ENCODE assay signal across 13 cellular contexts in the genomic region with DNA sequence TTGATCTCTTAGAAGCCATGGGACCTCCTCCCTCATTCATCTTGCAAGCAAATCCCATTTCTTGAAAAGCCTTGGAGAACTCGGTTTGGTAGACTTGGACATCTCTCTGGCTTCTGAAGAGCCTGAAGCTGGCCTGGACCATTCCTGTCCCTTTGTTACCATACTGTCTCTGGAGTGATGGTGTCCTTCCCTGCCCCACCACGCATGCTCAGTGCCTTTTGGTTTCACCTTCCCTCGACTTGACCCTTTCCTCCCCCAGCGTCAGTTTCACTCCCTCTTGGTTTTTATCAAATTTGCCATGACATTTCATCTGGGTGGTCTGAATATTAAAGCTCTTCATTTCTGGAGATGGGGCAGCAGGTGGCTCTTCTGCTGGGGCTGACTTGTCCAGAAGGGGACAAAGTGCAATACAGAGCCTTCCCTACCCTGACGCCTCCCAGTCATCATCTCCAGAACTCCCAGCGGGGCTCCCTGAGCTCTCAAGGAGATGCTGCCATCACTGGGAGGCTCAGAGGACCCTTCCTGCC. TPM values are rescaled to one million over a fixed set of nuclear protein-coding genes. Genes with fewer than 3 reads are reported as not detected.
DNase-seq lines count a peak whose midpoint lies in the region; ATAC-seq, FAIRE-seq and TF ChIP-seq lines count a peak whose summit lies in the region.
"Had no signal": no experiment of that assay in that cellular context is flagged by ENCODE, and none has a peak within 500 bp of the region (broad histone marks: within the 10 kb centered on the region; RNA-seq: fewer than 3 reads in every experiment).

No MANE protein-coding gene starts in this region.

- 94% methylated on average over 6 of the region's 6 CpGs; no CpG with 5 or more reads in 1 of the 2 experiments for WGBS in H1 (ENCODE audit: extremely low coverage in 1 of 2, insufficient coverage in 1 of 2, insufficient read length in 1 of 2, insufficient replicate concordance in 2 of 2, low coverage in 1 of 2, low lambda C conversion rate in 2 of 2, missing lambda C conversion rate in 1 of 2), 2 experiments
- WGBS in sigmoid colon, 2 donors: 60 to 79% methylated on average over 6 of the region's 6 CpGs
- WGBS in GM23248 (ENCODE audit: low coverage in 1 of 2, low lambda C conversion rate in 2 of 2, missing lambda C conversion rate in 2 of 2), 2 experiments: 88 to 91% methylated on average over 6 of the region's 6 CpGs

- ATAC-seq in GM18873 (IDR thresholded peaks at IDR 0.05; ENCODE audit: low FRiP score, unreplicated experiment): no peak

- TF ChIP-seq CTCF in H1 (IDR thresholded peaks at IDR 0.05; ENCODE audit: control extremely low read depth in 1 of 3, insufficient read depth in 1 of 3, low read depth in 1 of 3, low read length in 3 of 3) (no peak), sigmoid colon (IDR thresholded peaks at IDR 0.05) (no peak)

- H3K4ac ChIP-seq in H1 (replicated peaks; ENCODE audit: insufficient read length, low read depth, low read length): no peak overlapping the region

- no peak for DNase-seq in activated CD4-positive, alpha-beta T cell treated with anti-CD3 and anti-CD28 coated beads, Interleukin-2, amount 10 ng/mL, durations not matched to agents 24 days and 14 days
- DNase-seq in activated CD4-positive, alpha-beta T cell treated with anti-CD3 and anti-CD28 coated beads, Interleukin-2, amount 50 U/mL, for 48 hours: no peak
- DNase-seq in NCI-H69 (lab: John Stamatoyannopoulos, UW): peak; percentile 13
- DNase-seq in H1 (ENCODE audit: low read depth in 1 of 2, low spot score in 2 of 2): no peak
- DNase-seq in sigmoid colon: no peak
- DNase-seq in AML-193 (lab: John Stamatoyannopoulos, UW): no peak
- no peak for DNase-seq in GM23248
- DNase-seq: activated gamma-delta T cell treated with Interleukin-2 at 50 U/mL for 16 hours; effector memory CD4-positive, alpha-beta T cell; NCI-H446 treated with DMSO at 0.1 percent for 48 hours had no signal

- H2AFZ ChIP-seq in H1 (ENCODE audit: low read length): no peak overlapping the region
- no peak overlapping the region for H2AFZ ChIP-seq in GM23248

- no peaks in the 10 kb centered on the region for H3K9me2 ChIP-seq in GM23248 (ENCODE audit: insufficient read depth)

- no peaks in the 10 kb centered on the region for H3K79me2 ChIP-seq in H1 (ENCODE audit: control insufficient read depth in 1 of 2, insufficient read depth in 2 of 2, low read length in 2 of 2)
- peaks cover 97% of the 10 kb centered on the region for H3K79me2 ChIP-seq in GM23248 (ENCODE audit: insufficient read depth)

- peaks cover 83% of the 10 kb centered on the region for H3K36me3 Mint-ChIP-seq in activated CD4-positive, alpha-beta T cell treated with anti-CD3 and anti-CD28 coated beads, Interleukin-2, amount 10 ng/mL, durations not matched to agents 24 days and 14 days (ENCODE audit: low read depth)

- no peak overlapping the region for H4K91ac ChIP-seq in H1 (replicated peaks; ENCODE audit: insufficient read length, low read length)

- no peaks in the 10 kb centered on the region for H3K27me3 Mint-ChIP-seq in activated CD4-positive, alpha-beta T cell treated with anti-CD3 and anti-CD28 coated beads, Interleukin-2, amount 10 ng/mL, durations not matched to agents 24 days and 14 days
- H3K27me3 Mint-ChIP-seq: progenitor cell of endocrine pancreas had no signal

- intact Hi-C loops in activated CD4-positive, alpha-beta T cell treated with anti-CD3 and anti-CD28 coated beads, Interleukin-2, amount 10 ng/mL, durations not matched to agents 24 days and 14 days (cut with micrococcal nuclease): loop anchor here (5.0 kb wide), 1 partner anchor 660 kb away; no protein-coding TSS in a partner anchor
- intact Hi-C loops in sigmoid colon (cut with DNase I): no loop called here

- POLR2A ChIA-PET in H1 (lab: Charles Lee; ENCODE audit: partially characterized antibody): interaction anchor here (0.9 to 1.5 kb wide), 2 partner anchors 12 to 13 kb away, joined by 4 read pairs; no protein-coding TSS in a partner anchor

- TF ChIP-seq EP300 in H1 (IDR thresholded peaks at IDR 0.05; ENCODE audit: borderline replicate concordance in 1 of 2, low read depth in 2 of 2, low read length in 2 of 2): no peak
- TF ChIP-seq EP300 in sigmoid colon (IDR thresholded peaks at IDR 0.05): no peak

- H2BK5ac ChIP-seq in H1 (ENCODE audit: low read depth, low read length): no peak overlapping the region

- no peaks in the 10 kb centered on the region for H3K9me3 Mint-ChIP-seq in activated CD4-positive, alpha-beta T cell treated with anti-CD3 and anti-CD28 coated beads, Interleukin-2, amount 10 ng/mL, durations not matched to agents 24 days and 14 days

- no peaks in the 10 kb centered on the region for H3K9me3 ChIP-seq in H1 (ENCODE audit: insufficient read depth in 2 of 2, low read depth in 1 of 2, low read length in 1 of 2)
- no peaks in the 10 kb centered on the region for H3K9me3 ChIP-seq in sigmoid colon
- H3K9me3 ChIP-seq in GM23248 (ENCODE audit: low read depth): no peaks in the 10 kb centered on the region

- no peak overlapping the region for H3K4me3 Mint-ChIP-seq in activated CD4-positive, alpha-beta T cell treated with anti-CD3 and anti-CD28 coated beads, Interleukin-2, amount 10 ng/mL, durations not matched to agents 24 days and 14 days

- peaks cover 0 to 6% (median 0%) of the 10 kb centered on the region in 4 experiments; a peak in 1 of 8 replicates for H3K36me3 ChIP-seq in H1 (ENCODE audit: control insufficient read depth in 2 of 4, insufficient read depth in 4 of 4, low read length in 3 of 4)
- H3K36me3 ChIP-seq in sigmoid colon: peaks cover 66 to 97% (median 71%) of the 10 kb centered on the region in 4 donors
- H3K36me3 ChIP-seq in GM23248 (ENCODE audit: low read depth): peaks cover 81% of the 10 kb centered on the region

- H2AK5ac ChIP-seq in H1 (ENCODE audit: low read depth, low read length): no peak overlapping the region

- H3K4me2 ChIP-seq in H1 (ENCODE audit: insufficient read depth in 1 of 2, low read depth in 2 of 2, low read length in 2 of 2) (no peak overlapping the region), GM23248 (ENCODE audit: unreplicated experiment) (no peak overlapping the region)

- no peaks in the 10 kb centered on the region for H3K23me2 ChIP-seq in H1 (ENCODE audit: low read depth, low read length)

- in situ Hi-C loops in GM23248 (cut with MboI): no loop called here

- H2BK15ac ChIP-seq in H1 (ENCODE audit: low read length): 0 out of 2 replicates have a peak overlapping the region, but pooled peaks have one; percentile 18

- no peak overlapping the region for H3K9ac ChIP-seq in H1 (replicated peaks in 1 of 4; ENCODE audit: extremely low read depth in 1 of 4, low read depth in 3 of 4, low read length in 3 of 4)
- no peak overlapping the region for H3K9ac ChIP-seq in GM23248

- no peak overlapping the region for H2BK20ac ChIP-seq in H1 (ENCODE audit: low read length)

- no peak for TF ChIP-seq RAD21 in H1 (IDR thresholded peaks at IDR 0.05 in 1 of 2, conservative IDR thresholded peaks at IDR 0.05 in 1 of 2; ENCODE audit: low read depth in 2 of 2, low read length in 2 of 2)

- no peak overlapping the region for H4K8ac ChIP-seq in H1 (ENCODE audit: extremely low read depth, insufficient read depth, low read length)

- H4K5ac ChIP-seq in H1 (ENCODE audit: insufficient read length, low read depth, low read length): no peak overlapping the region

- H3K4me3 ChIP-seq in H1 (ENCODE audit: extremely low read depth in 1 of 4, insufficient read depth in 2 of 4, low read depth in 3 of 4, low read length in 4 of 4): no peak overlapping the region
- no peak overlapping the region for H3K4me3 ChIP-seq in sigmoid colon
- no peak overlapping the region for H3K4me3 ChIP-seq in GM23248

- no peak overlapping the region for H3K56ac ChIP-seq in H1 (replicated peaks; ENCODE audit: insufficient read length, low read depth, low read length)

- H3K27ac ChIP-seq in H1 (ENCODE audit: low read depth, low read length): no peak overlapping the region
- peak overlapping the region in 3 of 4 donors; percentile 61 to 67 (median 62) for H3K27ac ChIP-seq in sigmoid colon
- H3K27ac ChIP-seq in GM23248: no peak overlapping the region

- H3K4me1 ChIP-seq in H1 (replicated peaks in 1 of 4; ENCODE audit: control insufficient read depth in 3 of 4, insufficient read depth in 4 of 4, low read length in 3 of 4): peaks cover 0 to 12% (median 7%) of the 10 kb centered on the region in 4 experiments; a peak in 6 of 7 replicates
- peaks cover 0 to 59% (median 43%) of the 10 kb centered on the region in 4 donors for H3K4me1 ChIP-seq in sigmoid colon
- no peaks in the 10 kb centered on the region for H3K4me1 ChIP-seq in GM23248 (ENCODE audit: insufficient read depth)

- H3K18ac ChIP-seq in H1 (ENCODE audit: extremely low read depth, low read length): no peak overlapping the region

- H4K20me1 ChIP-seq in H1 (replicated peaks in 1 of 2; ENCODE audit: control insufficient read depth in 1 of 2, insufficient read depth in 2 of 2, low read length in 2 of 2) (peaks cover 0 to 2% of the 10 kb centered on the region in 2 experiments), GM23248 (ENCODE audit: insufficient read depth) (no peaks in the 10 kb centered on the region; the same call in 1 of the 2 replicates)

- TF ChIP-seq POLR2A in H1 (IDR thresholded peaks at IDR 0.05; ENCODE audit: control extremely low read depth in 1 of 2, low read depth in 2 of 2, low read length in 2 of 2) (no peak), sigmoid colon (IDR thresholded peaks at IDR 0.05) (no peak)

- H3F3A ChIP-seq in GM23248 (ENCODE audit: insufficient read depth): peaks cover 66% of the 10 kb centered on the region

- H2BK12ac ChIP-seq in H1 (ENCODE audit: low read depth, low read length): no peak overlapping the region

- no peak for FAIRE-seq in H1 (lab: Jason Lieb, UNC)
- FAIRE-seq: H54 had no signal

- H2BK120ac ChIP-seq in H1 (replicated peaks; ENCODE audit: low read depth, low read length): no peak overlapping the region

- no peaks in the 10 kb centered on the region; a peak in 1 of 7 replicates for H3K27me3 ChIP-seq in H1 (replicated peaks in 1 of 4; ENCODE audit: control insufficient read depth in 3 of 4, extremely low read depth in 1 of 4, insufficient read depth in 3 of 4, low read length in 3 of 4)
- H3K27me3 ChIP-seq in sigmoid colon: no peaks in the 10 kb centered on the region
- H3K27me3 ChIP-seq in GM23248 (replicated peaks; ENCODE audit: insufficient read depth): no peaks in the 10 kb centered on the region

- H3K14ac ChIP-seq in H1 (ENCODE audit: insufficient read length): no peak overlapping the region

- CTCF ChIA-PET in H1 (lab: Charles Lee; ENCODE audit: partially characterized antibody): interaction anchor here (0.7 to 4.2 kb wide), 10 partner anchors 11 to 730 kb away, joined by 3 to 28 read pairs (median 4); no protein-coding TSS in a partner anchor

- no peaks in the 10 kb centered on the region for H3K79me1 ChIP-seq in H1 (ENCODE audit: low read depth, low read length)

- H3K27ac Mint-ChIP-seq in activated CD4-positive, alpha-beta T cell treated with anti-CD3 and anti-CD28 coated beads, Interleukin-2, amount 10 ng/mL, durations not matched to agents 24 days and 14 days: peak overlapping the region; percentile 41
- H3K27ac Mint-ChIP-seq: progenitor cell of endocrine pancreas had no signal

- no peak overlapping the region for H3K23ac ChIP-seq in H1 (ENCODE audit: insufficient read length)

- H3K4me1 Mint-ChIP-seq in activated CD4-positive, alpha-beta T cell treated with anti-CD3 and anti-CD28 coated beads, Interleukin-2, amount 10 ng/mL, durations not matched to agents 24 days and 14 days: peaks cover 57% of the 10 kb centered on the region

RNA-seq across cellular contexts. Expression of a gene that starts 20.0 kb away (rescaled TPM):
- total RNA-seq in activated CD4-positive, alpha-beta T cell treated with anti-CD3 and anti-CD28 coated beads, Interleukin-2, amount 10 ng/mL, durations not matched to agents 24 days and 14 days: 73.2 and 80.6 TPM in 2 replicates
- total RNA-seq in H1 (2021; fragmentation: NEBNext Ultra II Directional; extraction: Animal tissue kit (Norgen Biotek cat#: 25700)): 4.5 and 5.5 TPM in 2 replicates
- polyA plus RNA-seq in H1 (2011; rRNA removed): 1.5 TPM in 2 replicates
- polyA plus RNA-seq in H1 (2011; cell fraction: cytosol; rRNA removed): 1.5 TPM
- 2.2 TPM for polyA plus RNA-seq in H1 (2011; cell fraction: nucleus; rRNA removed)
- 2.6 to 2.8 TPM (median 2.6 TPM) in 4 replicates for polyA plus RNA-seq in H1 (2012, experiment 1 of 2)
- 1.9 TPM for polyA plus RNA-seq in H1 (2012, experiment 2 of 2)
- polyA plus RNA-seq in H1 (2013, experiment 1 of 2): 0.89 TPM
- polyA plus RNA-seq in H1 (2013, experiment 2 of 2): 0.90 TPM
- 2.7 and 3.0 TPM in 2 replicates for polyA minus RNA-seq in H1 (2011; rRNA and poly(A)+ RNA removed)
- polyA minus RNA-seq in H1 (2011; cell fraction: cytosol; rRNA and poly(A)+ RNA removed): 2.6 TPM
- 4.0 TPM for polyA minus RNA-seq in H1 (2011; cell fraction: nucleus; rRNA and poly(A)+ RNA removed)
- total RNA-seq in sigmoid colon: 100 to 1,000 TPM in 1 of 4 donors, 10 to 100 TPM in 3; 38.9 to 208 (median 67.3) TPM
- 10 to 100 TPM; 30.0 to 66.2 (median 55.0) TPM for polyA plus RNA-seq in sigmoid colon
- 78.0 and 83.5 TPM in 2 replicates for total RNA-seq in GM23248 (2014; rRNA removed; shearing (Covaris generic))
- polyA plus RNA-seq in GM23248 (2016; fragmentation: Nextera tagmentation; extraction: Ambion mirVana): 42.4 and 45.0 TPM in 2 replicates

Comparison
In these comparisons a context has a peak if more than half of its experiments do, and no peak if none do; other contexts are left out.
1. H3K27ac ChIP-seq: peak in sigmoid colon (3 of 4); none in H1 (single experiment) and GM23248 (single experiment).